Comparison of ENCODE assay signal across 8 cellular contexts in the genomic region with DNA sequence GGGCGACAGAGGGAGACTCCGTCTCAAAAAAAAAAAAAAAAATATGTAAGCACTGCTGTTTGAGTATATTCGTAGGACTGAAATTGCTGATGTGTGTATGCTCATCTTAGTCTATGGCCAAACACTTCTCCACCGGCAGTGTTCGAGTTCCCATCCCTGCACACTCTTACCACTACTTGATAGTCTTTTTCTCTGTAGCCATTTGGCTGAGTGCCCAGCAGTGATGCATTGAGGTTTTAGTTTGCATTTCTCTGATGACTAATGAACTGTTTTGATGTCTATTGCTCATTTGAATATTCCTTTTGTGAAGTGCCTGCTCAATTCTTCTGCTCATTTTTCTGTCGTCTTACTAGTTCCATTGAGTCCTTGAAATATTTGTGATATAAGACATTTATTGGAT. TPM values are rescaled to one million over a fixed set of nuclear protein-coding genes. Genes with fewer than 3 reads are reported as not detected.
DNase-seq lines count a peak whose midpoint lies in the region; ATAC-seq and TF ChIP-seq lines count a peak whose summit lies in the region.

No MANE protein-coding gene starts in this region.

- intact Hi-C loops in left cardiac atrium (cut with DNase I), result no loop called here
- intact Hi-C loops in Right ventricle myocardium inferior (cut with DNase I), result no loop called here

- TF ChIP-seq CTCF in epithelial cell of proximal tubule (conservative IDR thresholded peaks at IDR 0.05; ENCODE audit: low read depth, low read length), result no peak

- DNase-seq in left cardiac atrium (peak; percentile 79), Right ventricle myocardium inferior (ENCODE audit: missing footprints) (no peak), NCI-H446 treated with DMSO at 0.1 percent for 48 hours (lab: John Stamatoyannopoulos, UW) (peak; percentile 65), epithelial cell of proximal tubule (ENCODE audit: low read depth) (peak; percentile 67), DMS114 treated with DMSO at 0.1 percent for 48 hours (lab: John Stamatoyannopoulos, UW; ENCODE audit: unreplicated experiment) (no peak)
- DNase-seq in activated CD8-positive, alpha-beta memory T cell treated with anti-CD3 and anti-CD28 coated beads for 24 hours, result peak; percentile 90
- DNase-seq in stimulated activated CD4-positive, alpha-beta T cell treated with anti-CD3 and anti-CD28 coated beads, Interleukin-15, amount 100 ng/mL, for 48 hours (ENCODE audit: low read depth in 2 of 2), result peak; percentile 81 to 87

- ATAC-seq in left cardiac atrium, result no peak
- no peak for ATAC-seq in Right ventricle myocardium inferior
- ATAC-seq in HG03039 (IDR thresholded peaks at IDR 0.05; ENCODE audit: unreplicated experiment), result peak; percentile 44

- no peak overlapping the region for H3K4me3 ChIP-seq in epithelial cell of proximal tubule (ENCODE audit: low read depth, low read length)

RNA-seq across cellular contexts. Expression of a gene that starts 1.9 kb away (rescaled TPM):
- total RNA-seq in left cardiac atrium, result 1 to 10 TPM; 7.6 to 8.7 TPM
- total RNA-seq in Right ventricle myocardium inferior, result 6.5 TPM
- 2.3 and 3.8 TPM in 2 replicates for total RNA-seq in epithelial cell of proximal tubule

RNA-seq across cellular contexts. Expression of a gene that starts 15.9 kb away (rescaled TPM):
- total RNA-seq in left cardiac atrium (10 to 100 TPM; 21.0 to 25.3 TPM), Right ventricle myocardium inferior (31.6 TPM), epithelial cell of proximal tubule (28.1 and 34.1 TPM in 2 replicates)

RNA-seq across cellular contexts. Expression of a gene that starts 16.1 kb away (rescaled TPM):
- total RNA-seq in left cardiac atrium, result 10 to 100 TPM; 65.1 to 95.7 TPM
- total RNA-seq in Right ventricle myocardium inferior, result 64.5 TPM
- total RNA-seq in epithelial cell of proximal tubule, result 54.8 and 76.3 TPM in 2 replicates

RNA-seq across cellular contexts. Expression of a gene that starts 19.0 kb away (rescaled TPM):
- 10 to 100 TPM; 11.3 to 13.1 TPM for total RNA-seq in left cardiac atrium
- total RNA-seq in Right ventricle myocardium inferior, result 10.8 TPM
- total RNA-seq in epithelial cell of proximal tubule, result 17.2 and 24.1 TPM in 2 replicates

Comparison
In these comparisons a context has a peak if more than half of its experiments do, and no peak if none do; other contexts are left out.
1. DNase-seq: peak in left cardiac atrium (single experiment), NCI-H446 treated with DMSO at 0.1 percent for 48 hours (single experiment), activated CD8-positive, alpha-beta memory T cell treated with anti-CD3 and anti-CD28 coated beads for 24 hours (single experiment), epithelial cell of proximal tubule (single experiment) and stimulated activated CD4-positive, alpha-beta T cell treated with anti-CD3 and anti-CD28 coated beads, Interleukin-15, amount 100 ng/mL, for 48 hours (2 of 2); none in Right ventricle myocardium inferior (single experiment) and DMS114 treated with DMSO at 0.1 percent for 48 hours (single experiment).